11 cellular contexts compared by ENCODE assay signal in the genomic region with DNA sequence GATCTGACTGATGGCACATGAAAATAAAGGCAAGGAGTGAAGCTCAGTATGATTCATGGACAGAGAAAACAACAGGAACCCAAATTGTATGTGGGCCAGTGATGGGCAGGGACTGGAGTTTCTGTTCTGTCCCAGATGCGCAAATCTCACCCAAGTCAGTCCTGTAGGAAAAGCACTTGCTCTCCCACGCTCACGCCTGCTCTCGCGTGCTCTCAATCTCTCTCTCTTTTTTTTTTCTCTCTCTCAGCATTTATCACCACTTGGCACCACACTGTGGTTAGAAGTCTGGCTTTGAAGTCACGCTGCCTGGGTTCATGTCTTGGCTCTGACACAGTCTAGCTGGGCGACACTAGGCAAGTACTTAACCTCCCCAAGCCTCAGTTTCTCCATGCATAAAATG.
A peak's percentile ranks its signal among the peaks of the same experiment; 100 is the strongest.
DNase-seq lines count a peak whose midpoint lies in the region; ATAC-seq and TF ChIP-seq lines count a peak whose summit lies in the region.
"Had no signal": no experiment of that assay in that cellular context is flagged by ENCODE, and none has a peak within 500 bp of the region (broad histone marks: within the 10 kb centered on the region; RNA-seq: fewer than 3 reads in every experiment).

No MANE protein-coding gene starts in this region.

- no peak for TF ChIP-seq POLR2A in gastroesophageal sphincter (IDR thresholded peaks at IDR 0.05)

- H4K20me1 ChIP-seq in hepatocyte (ENCODE audit: insufficient read depth, poor library complexity, severe bottlenecking) = no peaks in the 10 kb centered on the region

- H3K36me3 Mint-ChIP-seq in activated CD4-positive, alpha-beta T cell treated with anti-CD3 and anti-CD28 coated beads, Interleukin-2, amount 10 ng/mL, durations not matched to agents 24 days and 14 days (ENCODE audit: low read depth) = no peaks in the 10 kb centered on the region
- H3K36me3 Mint-ChIP-seq in T-helper 17 cell (ENCODE audit: low read depth) = no peaks in the 10 kb centered on the region
- peaks cover 3% of the 10 kb centered on the region for H3K36me3 Mint-ChIP-seq in effector memory CD8-positive, alpha-beta T cell (ENCODE audit: insufficient read depth)

- H3K4me2 ChIP-seq in hepatocyte = no peak overlapping the region

- H3K4me3 Mint-ChIP-seq in activated CD4-positive, alpha-beta T cell treated with anti-CD3 and anti-CD28 coated beads, Interleukin-2, amount 10 ng/mL, durations not matched to agents 24 days and 14 days = peak overlapping the region; percentile 6
- peak overlapping the region; percentile 52 for H3K4me3 Mint-ChIP-seq in T-helper 17 cell
- peak overlapping the region; percentile 22 to 43 for H3K4me3 Mint-ChIP-seq in effector memory CD8-positive, alpha-beta T cell

- TF ChIP-seq CTCF in hepatocyte (IDR thresholded peaks at IDR 0.05; ENCODE audit: poor library complexity) (no peak), gastroesophageal sphincter (IDR thresholded peaks at IDR 0.05) (no peak)

- no peaks in the 10 kb centered on the region for H3K9me2 ChIP-seq in hepatocyte (replicated peaks; ENCODE audit: insufficient read depth)

- 93% methylated on average over 7 of the region's 7 CpGs for WGBS in hepatocyte (ENCODE audit: low lambda C conversion rate, missing lambda C conversion rate)
- WGBS in gastroesophageal sphincter (ENCODE audit: low coverage in 1 of 2), 2 donors = 80 to 83% methylated on average over 1 to 7 of the region's 7 CpGs

- H2AFZ ChIP-seq in hepatocyte = no peak overlapping the region
- H2AFZ ChIP-seq: parathyroid adenoma had no signal

- intact Hi-C loops in activated CD4-positive, alpha-beta T cell treated with anti-CD3 and anti-CD28 coated beads, Interleukin-2, amount 10 ng/mL, durations not matched to agents 24 days and 14 days (cut with micrococcal nuclease) = no loop called here

- H3K4me1 Mint-ChIP-seq in activated CD4-positive, alpha-beta T cell treated with anti-CD3 and anti-CD28 coated beads, Interleukin-2, amount 10 ng/mL, durations not matched to agents 24 days and 14 days = peaks cover 37% of the 10 kb centered on the region
- peaks cover 32% of the 10 kb centered on the region for H3K4me1 Mint-ChIP-seq in T-helper 17 cell
- peaks cover 34 to 36% of the 10 kb centered on the region in 2 donors for H3K4me1 Mint-ChIP-seq in effector memory CD8-positive, alpha-beta T cell (ENCODE audit: low read depth in 2 of 2)

- H3K36me3 ChIP-seq in hepatocyte (replicated peaks; ENCODE audit: insufficient read depth, low read depth) = no peaks in the 10 kb centered on the region
- peaks cover 0 to 6% of the 10 kb centered on the region in 2 donors for H3K36me3 ChIP-seq in gastroesophageal sphincter
- H3K36me3 ChIP-seq: HAP-1 had no signal

- H3K9me3 ChIP-seq in T-helper 17 cell (ENCODE audit: control insufficient read depth, low read length, poor library complexity, severe bottlenecking) (no peaks in the 10 kb centered on the region), hepatocyte (ENCODE audit: low read depth) (no peaks in the 10 kb centered on the region), gastroesophageal sphincter (no peaks in the 10 kb centered on the region)
- H3K9me3 ChIP-seq: HAP-1 had no signal

- H3K27ac Mint-ChIP-seq in activated CD4-positive, alpha-beta T cell treated with anti-CD3 and anti-CD28 coated beads, Interleukin-2, amount 10 ng/mL, durations not matched to agents 24 days and 14 days = no peak overlapping the region
- peak overlapping the region; percentile 24 for H3K27ac Mint-ChIP-seq in T-helper 17 cell
- H3K27ac Mint-ChIP-seq in effector memory CD8-positive, alpha-beta T cell = peak overlapping the region in 1 of 2 donors; percentile 69

- no peaks in the 10 kb centered on the region for H3K9me3 Mint-ChIP-seq in activated CD4-positive, alpha-beta T cell treated with anti-CD3 and anti-CD28 coated beads, Interleukin-2, amount 10 ng/mL, durations not matched to agents 24 days and 14 days
- H3K9me3 Mint-ChIP-seq in effector memory CD8-positive, alpha-beta T cell = no peaks in the 10 kb centered on the region

- TF ChIP-seq EP300 in gastroesophageal sphincter (IDR thresholded peaks at IDR 0.05) = no peak

- ATAC-seq in T-helper 17 cell (peak; percentile 64), gastroesophageal sphincter (no peak)
- peak; percentile 61 for ATAC-seq in effector memory CD8-positive, alpha-beta T cell (replicated peaks)

- no peaks in the 10 kb centered on the region for H3K79me2 ChIP-seq in hepatocyte
- H3K79me2 ChIP-seq: parathyroid adenoma had no signal

- no peaks in the 10 kb centered on the region for H3K4me1 ChIP-seq in hepatocyte (ENCODE audit: insufficient read depth)
- peaks cover 0 to 21% (median 0%) of the 10 kb centered on the region in 3 donors for H3K4me1 ChIP-seq in gastroesophageal sphincter
- H3K4me1 ChIP-seq: HAP-1, parathyroid adenoma had no signal

- peak; percentile 71 for DNase-seq in activated CD4-positive, alpha-beta T cell treated with anti-CD3 and anti-CD28 coated beads, Interleukin-2, amount 10 ng/mL, durations not matched to agents 24 days and 14 days
- no peak for DNase-seq in activated CD4-positive, alpha-beta T cell treated with anti-CD3 and anti-CD28 coated beads, Interleukin-2, amount 50 U/mL, for 4 hours
- no peak for DNase-seq in T-helper 17 cell
- peak in 1 of 3 experiments; percentile 10 for DNase-seq in effector memory CD8-positive, alpha-beta T cell
- DNase-seq in stimulated activated naive CD4-positive, alpha-beta T cell treated with Interleukin-2 at 50 U/mL for 16 hours (lab: John Stamatoyannopoulos, UW) = peak; percentile 4
- DNase-seq in hepatocyte (ENCODE audit: low spot score) = no peak
- DNase-seq in NCI-H526 (lab: John Stamatoyannopoulos, UW) = no peak
- DNase-seq: NCI-H69 had no signal

- H3K27me3 ChIP-seq in hepatocyte = no peaks in the 10 kb centered on the region
- no peaks in the 10 kb centered on the region for H3K27me3 ChIP-seq in gastroesophageal sphincter

- H3K4me3 ChIP-seq in hepatocyte = no peak overlapping the region
- no peak overlapping the region for H3K4me3 ChIP-seq in gastroesophageal sphincter
- H3K4me3 ChIP-seq: HAP-1 had no signal

- H3K27ac ChIP-seq in hepatocyte (no peak overlapping the region), gastroesophageal sphincter (no peak overlapping the region)
- H3K27ac ChIP-seq: parathyroid adenoma had no signal

- H3K27me3 Mint-ChIP-seq in activated CD4-positive, alpha-beta T cell treated with anti-CD3 and anti-CD28 coated beads, Interleukin-2, amount 10 ng/mL, durations not matched to agents 24 days and 14 days = no peaks in the 10 kb centered on the region
- H3K27me3 Mint-ChIP-seq in T-helper 17 cell = no peaks in the 10 kb centered on the region
- no peaks in the 10 kb centered on the region for H3K27me3 Mint-ChIP-seq in effector memory CD8-positive, alpha-beta T cell

Comparison
In these comparisons a context has a peak if more than half of its experiments do, and no peak if none do; other contexts are left out.
1. DNase-seq: peak in activated CD4-positive, alpha-beta T cell treated with anti-CD3 and anti-CD28 coated beads, Interleukin-2, amount 10 ng/mL, durations not matched to agents 24 days and 14 days (single experiment) and stimulated activated naive CD4-positive, alpha-beta T cell treated with Interleukin-2 at 50 U/mL for 16 hours (single experiment); none in activated CD4-positive, alpha-beta T cell treated with anti-CD3 and anti-CD28 coated beads, Interleukin-2, amount 50 U/mL, for 4 hours (0 of 2), T-helper 17 cell (0 of 3), hepatocyte (single experiment) and NCI-H526 (0 of 2).
2. Peak in every context shown above with its lines, with median percentiles within 50 percentile points of each other: H3K4me3 Mint-ChIP-seq.